Comparison of ENCODE assay signal across 19 cellular contexts in genomic region chr4:23923141-23923540, GRCh38. TPM values are rescaled to one million over a fixed set of nuclear protein-coding genes. Genes with fewer than 3 reads are reported as not detected.
DNase-seq lines count a peak whose midpoint lies in the region; ATAC-seq, FAIRE-seq and TF ChIP-seq lines count a peak whose summit lies in the region.
"Had no signal": no experiment of that assay in that cellular context is flagged by ENCODE, and none has a peak within 500 bp of the region (broad histone marks: within the 10 kb centered on the region; RNA-seq: fewer than 3 reads in every experiment).

No MANE protein-coding gene starts in this region.

- peak overlapping the region; percentile 43 for H3K27ac ChIP-seq in suprapubic skin
- no peak overlapping the region for H3K27ac ChIP-seq in gastroesophageal sphincter
- H3K27ac ChIP-seq: BLaER1 treated with 17β-estradiol and CSF1 and Interleukin-3, amounts not matched to agents 10 nM and 100 nM had no signal

- TF ChIP-seq RAD21 in Ishikawa (IDR thresholded peaks at IDR 0.05; ENCODE audit: low read depth): no peak

- H3K4me3 ChIP-seq in suprapubic skin (no peak overlapping the region), gastroesophageal sphincter (no peak overlapping the region)
- H3K4me3 ChIP-seq: BLaER1 treated with 17β-estradiol and CSF1 and Interleukin-3, amounts not matched to agents 10 nM and 100 nM had no signal

- H3K9me3 ChIP-seq in suprapubic skin (no peaks in the 10 kb centered on the region), gastroesophageal sphincter (no peaks in the 10 kb centered on the region)
- H3K9me3 ChIP-seq: BLaER1 treated with 17β-estradiol and CSF1 and Interleukin-3, amounts not matched to agents 10 nM and 100 nM had no signal

- H3K27me3 ChIP-seq in suprapubic skin: no peaks in the 10 kb centered on the region
- H3K27me3 ChIP-seq in gastroesophageal sphincter: no peaks in the 10 kb centered on the region
- H3K27me3 ChIP-seq: BLaER1 treated with 17β-estradiol and CSF1 and Interleukin-3, amounts not matched to agents 10 nM and 100 nM had no signal

- ATAC-seq in left lobe of liver (peak; percentile 67), gastroesophageal sphincter (no peak)
- ATAC-seq: CD8-positive, alpha-beta T cell had no signal

- TF ChIP-seq CTCF in suprapubic skin (IDR thresholded peaks at IDR 0.05) (no peak), gastroesophageal sphincter (IDR thresholded peaks at IDR 0.05) (no peak)

- H3K36me3 ChIP-seq in suprapubic skin (no peaks in the 10 kb centered on the region), gastroesophageal sphincter (no peaks in the 10 kb centered on the region)
- H3K36me3 ChIP-seq: BLaER1 treated with 17β-estradiol and CSF1 and Interleukin-3, amounts not matched to agents 10 nM and 100 nM had no signal

- peak; percentile 69 for TF ChIP-seq EP300 in Ishikawa (IDR thresholded peaks at IDR 0.05; ENCODE audit: borderline replicate concordance)
- no peak for TF ChIP-seq EP300 in suprapubic skin (IDR thresholded peaks at IDR 0.05)
- TF ChIP-seq EP300 in gastroesophageal sphincter (IDR thresholded peaks at IDR 0.05): no peak

- TF ChIP-seq POLR2A in suprapubic skin (IDR thresholded peaks at IDR 0.05) (no peak), gastroesophageal sphincter (IDR thresholded peaks at IDR 0.05) (no peak)

- DNase-seq in astrocyte of the hippocampus (ENCODE audit: low read depth, low spot score) (peak; percentile 38), left lobe of liver (ENCODE audit: low spot score) (no peak), suprapubic skin (ENCODE audit: low spot score in 2 of 2) (no peak), NOMO-1 treated with dmso at 0.1 percent for 144 hours (lab: John Stamatoyannopoulos, UW; ENCODE audit: unreplicated experiment) (no peak), RCC 7860 (ENCODE audit: low spot score) (no peak)
- DNase-seq: CD8-positive, alpha-beta T cell; DMS79; KG1; NCI-H1417 treated with DMSO at 0.1 percent for 48 hours; NCI-H1930; NCI-H2171; NCI-H526 treated with DMSO at 0.1 percent for 48 hours; OCI-M1; RPMI8226 had no signal

- H3K4me1 ChIP-seq in suprapubic skin: peaks cover 17% of the 10 kb centered on the region
- no peaks in the 10 kb centered on the region for H3K4me1 ChIP-seq in gastroesophageal sphincter
- H3K4me1 ChIP-seq: BLaER1 treated with 17β-estradiol and CSF1 and Interleukin-3, amounts not matched to agents 10 nM and 100 nM had no signal

- WGBS in suprapubic skin: 52% methylated on average over 3 of the region's 3 CpGs
- WGBS in gastroesophageal sphincter (ENCODE audit: low coverage in 1 of 2), 2 donors: 51 to 60% methylated on average over 3 of the region's 3 CpGs

- FAIRE-seq in RCC 7860 (lab: Jason Lieb, UNC): no peak
- FAIRE-seq: GM12892 had no signal

TF ChIP-seq in Ishikawa, 13 proteins besides CTCF, POLR2A, EP300 and RAD21:
- TF ChIP-seq, protein P1, sequence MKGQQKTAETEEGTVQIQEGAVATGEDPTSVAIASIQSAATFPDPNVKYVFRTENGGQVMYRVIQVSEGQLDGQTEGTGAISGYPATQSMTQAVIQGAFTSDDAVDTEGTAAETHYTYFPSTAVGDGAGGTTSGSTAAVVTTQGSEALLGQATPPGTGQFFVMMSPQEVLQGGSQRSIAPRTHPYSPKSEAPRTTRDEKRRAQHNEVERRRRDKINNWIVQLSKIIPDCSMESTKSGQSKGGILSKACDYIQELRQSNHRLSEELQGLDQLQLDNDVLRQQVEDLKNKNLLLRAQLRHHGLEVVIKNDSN (IDR thresholded peaks at IDR 0.05): peak; percentile 65
- TF ChIP-seq EGR1 (IDR thresholded peaks at IDR 0.05) (no peak), FOXM1 (IDR thresholded peaks at IDR 0.05; ENCODE audit: borderline replicate concordance, low read depth) (peak; percentile 48; the same call in 1 of the 2 replicates), MAX (IDR thresholded peaks at IDR 0.05) (peak; percentile 48; the same call in 1 of the 2 replicates), TEAD4 (IDR thresholded peaks at IDR 0.05) (peak; percentile 66), REST (IDR thresholded peaks at IDR 0.05; ENCODE audit: low read depth) (no peak), NFIC (IDR thresholded peaks at IDR 0.05) (peak; percentile 78), CEBPB (IDR thresholded peaks at IDR 0.05) (peak; percentile 61)

RNA-seq across cellular contexts. Expression of gene PPARGC1A, which starts 33.3 kb away (rescaled TPM):
- total RNA-seq in left lobe of liver: 29.6 TPM
- total RNA-seq in suprapubic skin: 10 to 100 TPM; 10.5 to 33.4 (median 13.2) TPM
- total RNA-seq in gastroesophageal sphincter: 10 to 100 TPM in 2 of 4 donors, 1 to 10 TPM in 2; 5.8 to 43.7 (median 18.3) TPM
- total RNA-seq: A673; CD8-positive, alpha-beta T cell had no signal
